Comparison of ENCODE assay signal across 28 cellular contexts in the genomic region with DNA sequence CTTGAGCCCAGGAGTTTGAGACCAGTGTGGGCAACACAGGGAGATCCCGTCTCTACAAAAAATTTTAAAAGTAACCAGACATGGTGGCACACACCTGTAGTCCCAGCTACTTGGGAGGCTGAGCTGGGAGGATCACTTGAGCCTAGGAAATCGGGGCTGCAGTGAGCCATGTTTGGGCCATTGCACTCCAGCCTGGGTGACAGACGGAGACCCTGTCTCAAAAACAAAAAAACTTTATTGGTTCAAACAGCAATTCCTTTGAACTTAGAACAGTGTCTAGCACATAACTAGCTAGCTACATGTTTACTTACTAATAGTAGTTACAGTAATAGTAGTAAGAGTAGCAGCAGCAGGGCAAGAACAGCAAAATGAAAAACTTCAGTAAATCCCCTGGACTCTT.
"Had no signal": no experiment of that assay in that cellular context is flagged by ENCODE, and none has a peak within 500 bp of the region (broad histone marks: within the 10 kb centered on the region; RNA-seq: fewer than 3 reads in every experiment).

No MANE protein-coding gene starts in this region.

- ATAC-seq: effector memory CD8-positive, alpha-beta T cell; esophagus mucosa; gastrocnemius medialis; left cardiac atrium; left lung; left ventricle myocardium superior; lower lobe of right lung; mucosa of descending colon had no signal

- H3K27ac ChIP-seq: colonic mucosa, epithelial cell of prostate, esophagus squamous epithelium, gastrocnemius medialis, heart right ventricle, left lung, lower lobe of right lung had no signal

- DNase-seq: colonic mucosa; cortex of kidney; effector CD8-positive, alpha-beta T cell; effector memory CD8-positive, alpha-beta T cell; endodermal cell; erythroblast; esophagus squamous epithelium; foreskin fibroblast; foreskin melanocyte; gastrocnemius medialis; glutamatergic neuron; head of caudate nucleus; heart right ventricle; hippocampal formation; left cardiac atrium; left lung; left ventricle myocardium superior; lower lobe of right lung; mesenchymal stem cell; mucosa of descending colon; naive B cell had no signal

- H3K27ac Mint-ChIP-seq: dendritic cell treated with granulocyte-macrophage colony-stimulating factor and Interleukin-4, amounts not matched to agents 40 ng/mL and 50 ng/mL, for 4 days; effector memory CD8-positive, alpha-beta T cell; endodermal cell; mesothelial cell of epicardium; naive B cell had no signal

- H3K4me3 Mint-ChIP-seq: dendritic cell treated with granulocyte-macrophage colony-stimulating factor and Interleukin-4, amounts not matched to agents 40 ng/mL and 50 ng/mL, for 4 days; effector memory CD8-positive, alpha-beta T cell; endodermal cell; mesothelial cell of epicardium; naive B cell had no signal

- H3K9me3 Mint-ChIP-seq: dendritic cell treated with granulocyte-macrophage colony-stimulating factor and Interleukin-4, amounts not matched to agents 40 ng/mL and 50 ng/mL, for 4 days; effector memory CD8-positive, alpha-beta T cell; endodermal cell; mesothelial cell of epicardium; naive B cell had no signal

- H3K27me3 Mint-ChIP-seq: dendritic cell treated with granulocyte-macrophage colony-stimulating factor and Interleukin-4, amounts not matched to agents 40 ng/mL and 50 ng/mL, for 4 days; effector memory CD8-positive, alpha-beta T cell; naive B cell had no signal

- H3K4me3 ChIP-seq: colonic mucosa, esophagus squamous epithelium, gastrocnemius medialis, heart right ventricle, left lung, lower lobe of right lung, mucosa of descending colon had no signal

- H3K4me1 ChIP-seq: colonic mucosa, esophagus squamous epithelium, gastrocnemius medialis, heart right ventricle, lower lobe of right lung had no signal

- H3K4me1 Mint-ChIP-seq: endodermal cell, mesothelial cell of epicardium had no signal

- H3K9me3 ChIP-seq: colonic mucosa, esophagus squamous epithelium, gastrocnemius medialis, heart right ventricle, left lung, lower lobe of right lung, mucosa of descending colon had no signal

- FAIRE-seq: endometrium, islet of Langerhans, keratinocyte had no signal

- H3K27me3 ChIP-seq: colonic mucosa, esophagus squamous epithelium, gastrocnemius medialis, heart right ventricle, left lung had no signal
